9 cellular contexts compared by ENCODE assay signal in genomic region chr17:58755269-58755576, GRCh38. TPM values are rescaled to one million over a fixed set of nuclear protein-coding genes. Genes with fewer than 3 reads are reported as not detected.
DNase-seq lines count a peak whose midpoint lies in the region; ATAC-seq, FAIRE-seq and TF ChIP-seq lines count a peak whose summit lies in the region.
"Had no signal": no experiment of that assay in that cellular context is flagged by ENCODE, and none has a peak within 500 bp of the region (broad histone marks: within the 10 kb centered on the region; RNA-seq: fewer than 3 reads in every experiment).

No MANE protein-coding gene starts in this region.

- DNase-seq in left ventricle myocardium inferior (no peak), left cardiac atrium (no peak), right lobe of liver (no peak), upper lobe of right lung (no peak), frontal cortex (ENCODE audit: low spot score in 2 of 2) (no peak)
- DNase-seq in activated naive CD8-positive, alpha-beta T cell treated with anti-CD3 and anti-CD28 coated beads for 36 hours = no peak

- 57% methylated on average over 1 of the region's 2 CpGs for WGBS in right lobe of liver (ENCODE audit: insufficient coverage, low coverage, low lambda C conversion rate, missing lambda C conversion rate)
- WGBS in gastroesophageal sphincter (ENCODE audit: low coverage in 1 of 2), 2 donors = 13 to 30% methylated on average over 2 of the region's 2 CpGs

- no peaks in the 10 kb centered on the region for H3K9me3 Mint-ChIP-seq in activated naive CD8-positive, alpha-beta T cell treated with anti-CD3 and anti-CD28 coated beads for 36 hours

- no peak for TF ChIP-seq POLR2A in right lobe of liver (IDR thresholded peaks at IDR 0.05)
- no peak for TF ChIP-seq POLR2A in gastroesophageal sphincter (IDR thresholded peaks at IDR 0.05)

- intact Hi-C loops in left ventricle myocardium inferior (cut with micrococcal nuclease) (no loop called here), left cardiac atrium (cut with DNase I) (no loop called here), right lobe of liver (cut with DNase I) (no loop called here), upper lobe of right lung (cut with DNase I) (no loop called here)

- TF ChIP-seq EP300 in gastroesophageal sphincter (IDR thresholded peaks at IDR 0.05) = no peak

- no peaks in the 10 kb centered on the region for H3K36me3 Mint-ChIP-seq in activated naive CD8-positive, alpha-beta T cell treated with anti-CD3 and anti-CD28 coated beads for 36 hours

- peaks cover 53% of the 10 kb centered on the region for H3K27me3 Mint-ChIP-seq in activated naive CD8-positive, alpha-beta T cell treated with anti-CD3 and anti-CD28 coated beads for 36 hours

- no peaks in the 10 kb centered on the region for H3K36me3 ChIP-seq in left ventricle myocardium inferior
- no peaks in the 10 kb centered on the region for H3K36me3 ChIP-seq in right lobe of liver
- H3K36me3 ChIP-seq in upper lobe of right lung = no peaks in the 10 kb centered on the region
- H3K36me3 ChIP-seq in gastroesophageal sphincter = no peaks in the 10 kb centered on the region

- no peak for FAIRE-seq in frontal cortex (lab: Jason Lieb, UNC)

- H3K27me3 ChIP-seq in left ventricle myocardium inferior (ENCODE audit: low read depth) (peaks cover 56% of the 10 kb centered on the region), right lobe of liver (no peaks in the 10 kb centered on the region), upper lobe of right lung (peaks cover 56% of the 10 kb centered on the region), gastroesophageal sphincter (peaks cover 66% of the 10 kb centered on the region)

- H3K27ac ChIP-seq in left ventricle myocardium inferior (replicated peaks) (no peak overlapping the region), right lobe of liver (no peak overlapping the region), upper lobe of right lung (no peak overlapping the region), gastroesophageal sphincter (no peak overlapping the region)

- H3K4me3 ChIP-seq in left ventricle myocardium inferior = peak overlapping the region; percentile 75
- H3K4me3 ChIP-seq in right lobe of liver = peak overlapping the region; percentile 48 to 63 (median 55)
- H3K4me3 ChIP-seq in upper lobe of right lung = peak overlapping the region; percentile 52
- peak overlapping the region in 1 of 2 donors; percentile 60 for H3K4me3 ChIP-seq in gastroesophageal sphincter

- TF ChIP-seq CTCF in left ventricle myocardium inferior (IDR thresholded peaks at IDR 0.05; ENCODE audit: borderline replicate concordance) = no peak
- no peak for TF ChIP-seq CTCF in right lobe of liver (IDR thresholded peaks at IDR 0.05)
- TF ChIP-seq CTCF in upper lobe of right lung (IDR thresholded peaks at IDR 0.05) = no peak
- TF ChIP-seq CTCF in gastroesophageal sphincter (IDR thresholded peaks at IDR 0.05) = no peak

- H3K9me3 ChIP-seq in left ventricle myocardium inferior (replicated peaks) (no peaks in the 10 kb centered on the region), right lobe of liver (no peaks in the 10 kb centered on the region), upper lobe of right lung (no peaks in the 10 kb centered on the region), gastroesophageal sphincter (no peaks in the 10 kb centered on the region)

- ATAC-seq in left cardiac atrium (no peak), right lobe of liver (no peak), upper lobe of right lung (no peak), GM21447 (IDR thresholded peaks at IDR 0.05; ENCODE audit: unreplicated experiment) (no peak), gastroesophageal sphincter (no peak)

- H3K4me1 Mint-ChIP-seq in activated naive CD8-positive, alpha-beta T cell treated with anti-CD3 and anti-CD28 coated beads for 36 hours = peaks cover 10% of the 10 kb centered on the region

- no peak overlapping the region for H3K27ac Mint-ChIP-seq in activated naive CD8-positive, alpha-beta T cell treated with anti-CD3 and anti-CD28 coated beads for 36 hours

- H3K4me3 Mint-ChIP-seq in activated naive CD8-positive, alpha-beta T cell treated with anti-CD3 and anti-CD28 coated beads for 36 hours = peak overlapping the region; percentile 60

- peaks cover 20% of the 10 kb centered on the region for H3K4me1 ChIP-seq in left ventricle myocardium inferior
- H3K4me1 ChIP-seq in right lobe of liver = peaks cover 0 to 2% (median 0%) of the 10 kb centered on the region in 4 donors
- H3K4me1 ChIP-seq in upper lobe of right lung = peaks cover 17% of the 10 kb centered on the region
- H3K4me1 ChIP-seq in gastroesophageal sphincter = peaks cover 0 to 22% (median 9%) of the 10 kb centered on the region in 3 donors

RNA-seq across cellular contexts. Expression of gene PPM1E, which starts 0.4 kb away (rescaled TPM):
- total RNA-seq in left ventricle myocardium inferior (0.80 TPM), left cardiac atrium (1 to 10 TPM; 2.1 to 4.9 TPM), right lobe of liver (1 to 10 TPM in 3 of 6 experiments, under 1 TPM in 3; 0.61 to 1.3 (median 0.97) TPM), upper lobe of right lung (not detected), frontal cortex (51.4 TPM), gastroesophageal sphincter (under 1 TPM; 0.35 to 0.92 (median 0.44) TPM)
- under 1 TPM; 0.06 TPM for total RNA-seq in activated naive CD8-positive, alpha-beta T cell treated with anti-CD3 and anti-CD28 coated beads for 36 hours
- total RNA-seq: glomerular endothelial cell had no signal
